1 cellular context compared by ENCODE assay signal in the genomic region with DNA sequence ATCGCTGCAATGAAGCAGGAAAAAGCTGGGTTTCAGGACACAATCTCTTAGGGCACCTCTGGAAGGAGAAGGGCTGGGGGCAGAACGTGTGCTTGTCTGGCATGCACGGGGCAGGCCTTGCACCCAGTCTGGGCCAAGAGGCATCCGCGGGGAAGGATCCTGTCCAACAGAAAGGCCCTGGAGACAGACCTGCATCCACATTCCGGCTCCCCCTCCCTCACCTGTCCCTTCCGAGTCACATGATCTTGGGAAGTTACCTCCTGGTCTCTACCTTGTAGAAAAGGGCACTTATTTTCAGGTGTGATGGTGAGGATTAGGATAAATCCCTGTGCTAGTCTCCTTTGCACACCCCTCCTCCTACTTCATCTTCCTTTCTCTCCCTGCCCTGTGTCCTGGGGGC.
A peak's percentile ranks its signal among the peaks of the same experiment; 100 is the strongest.
TF ChIP-seq lines count a peak whose summit lies in the region.

No MANE protein-coding gene starts in this region.

TF ChIP-seq in H1, 55 proteins besides CTCF, POLR2A, EP300 and RAD21:
- TF ChIP-seq, protein P1, sequence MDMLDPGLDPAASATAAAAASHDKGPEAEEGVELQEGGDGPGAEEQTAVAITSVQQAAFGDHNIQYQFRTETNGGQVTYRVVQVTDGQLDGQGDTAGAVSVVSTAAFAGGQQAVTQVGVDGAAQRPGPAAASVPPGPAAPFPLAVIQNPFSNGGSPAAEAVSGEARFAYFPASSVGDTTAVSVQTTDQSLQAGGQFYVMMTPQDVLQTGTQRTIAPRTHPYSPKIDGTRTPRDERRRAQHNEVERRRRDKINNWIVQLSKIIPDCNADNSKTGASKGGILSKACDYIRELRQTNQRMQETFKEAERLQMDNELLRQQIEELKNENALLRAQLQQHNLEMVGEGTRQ (IDR thresholded peaks at IDR 0.05; ENCODE audit: low read length), result 0 out of 2 replicates have a peak, but pooled peaks have one; percentile 27
- TF ChIP-seq ZNF274 (IDR thresholded peaks at IDR 0.05; ENCODE audit: borderline replicate concordance, extremely low read depth, low read length), result no peak
